Comparison of ENCODE assay signal across 8 cellular contexts in the genomic region with DNA sequence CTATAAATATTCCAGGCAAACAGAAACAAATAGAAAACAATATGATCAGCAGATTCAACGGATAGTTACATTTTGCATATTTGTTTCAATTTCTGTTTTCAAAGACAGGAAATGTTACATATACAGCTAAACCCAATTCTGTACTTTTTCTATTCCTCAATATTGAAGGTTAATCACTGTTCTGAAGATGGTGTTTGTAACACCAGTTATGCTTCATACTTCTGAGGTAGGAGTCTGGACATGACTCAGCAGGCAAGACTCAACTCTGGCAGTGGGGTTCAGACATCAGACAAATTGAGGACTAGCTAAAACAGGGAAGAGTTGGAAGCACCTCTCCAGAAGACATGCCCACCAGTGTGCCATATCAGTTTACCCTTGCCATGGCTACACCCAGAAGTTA. TPM values are rescaled to one million over a fixed set of nuclear protein-coding genes. Genes with fewer than 3 reads are reported as not detected.
A peak's percentile ranks its signal among the peaks of the same experiment; 100 is the strongest.
DNase-seq lines count a peak whose midpoint lies in the region; ATAC-seq and TF ChIP-seq lines count a peak whose summit lies in the region.

No MANE protein-coding gene starts in this region.

- H3K27ac Mint-ChIP-seq in CD4-positive, alpha-beta T cell: no peak overlapping the region

- peak; percentile 97 for ATAC-seq in GM18499 (IDR thresholded peaks at IDR 0.05; ENCODE audit: insufficient read depth, unreplicated experiment)
- peak; percentile 95 for ATAC-seq in GM21515 (IDR thresholded peaks at IDR 0.05; ENCODE audit: unreplicated experiment)
- ATAC-seq in HG03159 (IDR thresholded peaks at IDR 0.05; ENCODE audit: unreplicated experiment): peak; percentile 96
- ATAC-seq in CD4-positive, alpha-beta T cell (ENCODE audit: poor library complexity): no peak

- CTCF ChIA-PET in CD4-positive, alpha-beta T cell (lab: Charles Lee): interaction anchor here (0.6 kb wide), 1 partner anchor 75 kb away, joined by 3 read pairs; no protein-coding TSS in a partner anchor

- peaks cover 2% of the 10 kb centered on the region for H3K9me3 ChIP-seq in WERI-Rb-1 (ENCODE audit: severe bottlenecking)
- no peaks in the 10 kb centered on the region for H3K9me3 ChIP-seq in CD4-positive, alpha-beta T cell (ENCODE audit: control insufficient read depth, low read length)

- H3K4me1 Mint-ChIP-seq in CD4-positive, alpha-beta T cell (ENCODE audit: low read depth): no peaks in the 10 kb centered on the region

- peak; percentile 59 for DNase-seq in epithelial cell of prostate (ENCODE audit: low read depth, low spot score)
- no peak for DNase-seq in DMS79 treated with DMSO at 0.1 percent for 48 hours (lab: John Stamatoyannopoulos, UW)
- no peak for DNase-seq in WERI-Rb-1
- no peak for DNase-seq in CD4-positive, alpha-beta T cell
- no peak for DNase-seq in UCSD-AML1 (lab: John Stamatoyannopoulos, UW; ENCODE audit: unreplicated experiment)

- no peak overlapping the region for H3K4me3 ChIP-seq in WERI-Rb-1 (ENCODE audit: low read depth, low read length)

- intact Hi-C loops in CD4-positive, alpha-beta T cell (cut with DNase I, micrococcal nuclease): no loop called here

- H3K9me3 Mint-ChIP-seq in CD4-positive, alpha-beta T cell: no peaks in the 10 kb centered on the region

- no peaks in the 10 kb centered on the region for H3K36me3 ChIP-seq in WERI-Rb-1

- peaks cover 7% of the 10 kb centered on the region for H3K27me3 Mint-ChIP-seq in CD4-positive, alpha-beta T cell

- POLR2A ChIA-PET in CD4-positive, alpha-beta T cell (lab: Charles Lee): no interaction called here

- no peak overlapping the region for H3K4me3 Mint-ChIP-seq in CD4-positive, alpha-beta T cell

- H3K27ac ChIP-seq in epithelial cell of prostate (peak overlapping the region; percentile 86), WERI-Rb-1 (no peak overlapping the region)
- H3K27ac ChIP-seq in CD4-positive, alpha-beta T cell (ENCODE audit: low read depth, low read length): no peak overlapping the region

- no peak for TF ChIP-seq CTCF in WERI-Rb-1 (IDR thresholded peaks at IDR 0.05; ENCODE audit: low read depth, low read length)
- no peak for TF ChIP-seq CTCF in CD4-positive, alpha-beta T cell (IDR thresholded peaks at IDR 0.05)

- H3K36me3 Mint-ChIP-seq in CD4-positive, alpha-beta T cell (ENCODE audit: low read depth): no peaks in the 10 kb centered on the region

- no peaks in the 10 kb centered on the region for H3K27me3 ChIP-seq in WERI-Rb-1 (ENCODE audit: insufficient read depth, low read depth, severe bottlenecking)
- H3K27me3 ChIP-seq in CD4-positive, alpha-beta T cell (ENCODE audit: control insufficient read depth, insufficient read depth, low read length): no peaks in the 10 kb centered on the region

RNA-seq across cellular contexts. Expression of a gene that starts 16.6 kb away (rescaled TPM):
- not detected for total RNA-seq in CD4-positive, alpha-beta T cell

RNA-seq across cellular contexts. Expression of a gene that starts 40.3 kb away (rescaled TPM):
- not detected for total RNA-seq in CD4-positive, alpha-beta T cell

RNA-seq across cellular contexts. Expression of a gene that starts 57.9 kb away (rescaled TPM):
- total RNA-seq in CD4-positive, alpha-beta T cell: not detected
